In the genomic region with DNA sequence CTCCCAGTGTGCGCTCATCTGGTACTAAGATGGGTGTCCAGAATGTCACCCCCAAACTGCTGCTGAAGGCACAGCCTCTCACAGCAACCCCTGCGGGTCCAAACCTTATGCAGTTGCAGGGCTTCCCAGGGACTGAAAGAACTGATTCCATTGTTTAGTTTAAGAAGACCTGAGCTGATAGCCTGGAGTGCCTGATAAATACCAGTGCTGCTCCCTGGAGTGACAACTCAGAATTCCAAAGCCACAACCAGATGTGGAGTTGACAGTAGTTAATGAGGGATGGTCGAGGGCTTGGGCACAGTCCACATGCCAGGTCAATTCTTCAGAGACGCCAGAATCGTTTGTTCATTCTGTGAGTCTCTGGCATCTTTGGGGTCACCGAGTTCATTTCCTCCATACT, we compare ENCODE assay signal across 18 cellular contexts.
DNase-seq lines count a peak whose midpoint lies in the region; ATAC-seq and TF ChIP-seq lines count a peak whose summit lies in the region.
"Had no signal": no experiment of that assay in that cellular context is flagged by ENCODE, and none has a peak within 500 bp of the region (broad histone marks: within the 10 kb centered on the region; RNA-seq: fewer than 3 reads in every experiment).

No MANE protein-coding gene starts in this region.

- H3K36me3 ChIP-seq in H7 (replicated peaks; ENCODE audit: control insufficient read depth, insufficient read depth, low read length): no peaks in the 10 kb centered on the region
- H3K36me3 ChIP-seq in tibial artery: no peaks in the 10 kb centered on the region

- POLR2A ChIA-PET in WTC11 (lab: Charles Lee): no interaction called here

- ATAC-seq in WTC11 (peak; percentile 87), GM19035 (IDR thresholded peaks at IDR 0.05; ENCODE audit: unreplicated experiment) (no peak)

- TF ChIP-seq CTCF in WTC11 (IDR thresholded peaks at IDR 0.05) (no peak), tibial artery (IDR thresholded peaks at IDR 0.05) (no peak)

- H3K27ac Mint-ChIP-seq in WTC11: 0 out of 2 replicates have a peak overlapping the region, but pooled peaks have one; percentile 54
- H3K27ac Mint-ChIP-seq: CD14-positive monocyte had no signal

- no peaks in the 10 kb centered on the region for H3K36me3 Mint-ChIP-seq in WTC11
- H3K36me3 Mint-ChIP-seq: CD14-positive monocyte had no signal

- peaks cover 17% of the 10 kb centered on the region for H3K4me1 Mint-ChIP-seq in WTC11
- H3K4me1 Mint-ChIP-seq: CD14-positive monocyte had no signal

- H3K27ac ChIP-seq in tibial artery: no peak overlapping the region
- H3K27ac ChIP-seq: GM23248, PC-9 had no signal

- H3K4me3 Mint-ChIP-seq in WTC11: no peak overlapping the region
- H3K4me3 Mint-ChIP-seq: CD14-positive monocyte had no signal

- peak; percentile 27 for DNase-seq in H7
- peak; percentile 18 for DNase-seq in WTC11 (ENCODE audit: low spot score)
- peak; percentile 30 for DNase-seq in iPS-NIHi11 (ENCODE audit: low spot score)
- DNase-seq in retina: peak; percentile 28
- no peak for DNase-seq in tibial artery
- DNase-seq in NCI-H2171 treated with DMSO at 0.1 percent for 48 hours (lab: John Stamatoyannopoulos, UW): no peak
- DNase-seq: AML-193, Caco-2, GDM1, GM23248, KBM-7, NCI-H1105, NCI-H1694, NCI-H2081 treated with DMSO at 0.1 percent for 48 hours, NCI-H526, PC-9 had no signal

- no peaks in the 10 kb centered on the region; the same call in 1 of the 2 replicates for H3K27me3 Mint-ChIP-seq in WTC11 (ENCODE audit: low read depth)

- no peak overlapping the region for H3K4me3 ChIP-seq in H7 (ENCODE audit: insufficient read depth, low read depth, low read length)
- no peak overlapping the region for H3K4me3 ChIP-seq in tibial artery
- H3K4me3 ChIP-seq: GM23248, PC-9 had no signal

- no peaks in the 10 kb centered on the region for H3K9me3 ChIP-seq in tibial artery
- H3K9me3 ChIP-seq: Caco-2 had no signal

- intact Hi-C loops in tibial artery (cut with DNase I; ENCODE audit: low total_unique reads): no loop called here

- no peaks in the 10 kb centered on the region for H3K27me3 ChIP-seq in H7 (ENCODE audit: control insufficient read depth, insufficient read depth, low read length)
- no peaks in the 10 kb centered on the region for H3K27me3 ChIP-seq in tibial artery

- no peaks in the 10 kb centered on the region for H3K4me1 ChIP-seq in tibial artery

- no peaks in the 10 kb centered on the region for H3K9me3 Mint-ChIP-seq in WTC11

- CTCF ChIA-PET in WTC11 (lab: Charles Lee): interaction anchor here (0.6 to 1.9 kb wide), 4 partner anchors 26 to 714 kb away, joined by 3 to 5 read pairs (median 4); no protein-coding TSS in a partner anchor

TF ChIP-seq in WTC11, 78 proteins besides CTCF, POLR2A, EP300 and RAD21:
- TF ChIP-seq ZNF423 (CRISPR knock-in tag; IDR thresholded peaks at IDR 0.05): peak; percentile 90
- TF ChIP-seq, protein P1, sequence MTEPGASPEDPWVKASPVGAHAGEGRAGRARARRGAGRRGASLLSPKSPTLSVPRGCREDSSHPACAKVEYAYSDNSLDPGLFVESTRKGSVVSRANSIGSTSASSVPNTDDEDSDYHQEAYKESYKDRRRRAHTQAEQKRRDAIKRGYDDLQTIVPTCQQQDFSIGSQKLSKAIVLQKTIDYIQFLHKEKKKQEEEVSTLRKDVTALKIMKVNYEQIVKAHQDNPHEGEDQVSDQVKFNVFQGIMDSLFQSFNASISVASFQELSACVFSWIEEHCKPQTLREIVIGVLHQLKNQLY (CRISPR knock-in tag; IDR thresholded peaks at IDR 0.05): no peak
- no peak for TF ChIP-seq AFF4 (CRISPR knock-in tag; IDR thresholded peaks at IDR 0.05; ENCODE audit: borderline replicate concordance)
TF ChIP-seq in WTC11: peak in this region for 1.

Comparison
In these comparisons a context has a peak if more than half of its experiments do, and no peak if none do; other contexts are left out.
1. DNase-seq: peak in H7 (single experiment), WTC11 (single experiment), iPS-NIHi11 (single experiment) and retina (single experiment); none in tibial artery (0 of 2) and NCI-H2171 treated with DMSO at 0.1 percent for 48 hours (single experiment).